20 cellular contexts compared by ENCODE assay signal in genomic region chr2:71474116-71474743, GRCh38. TPM values are rescaled to one million over a fixed set of nuclear protein-coding genes. Genes with fewer than 3 reads are reported as not detected.
DNase-seq lines count a peak whose midpoint lies in the region; ATAC-seq and TF ChIP-seq lines count a peak whose summit lies in the region.
"Had no signal": no experiment of that assay in that cellular context is flagged by ENCODE, and none has a peak within 500 bp of the region (broad histone marks: within the 10 kb centered on the region; RNA-seq: fewer than 3 reads in every experiment).

No MANE protein-coding gene starts in this region.

- 63 to 83% methylated on average over 2 to 3 of the region's 5 CpGs for WGBS in gastroesophageal sphincter (ENCODE audit: low coverage in 1 of 2), 2 donors
- WGBS in mesenchymal stem cell, result 92% methylated on average over 5 of the region's 5 CpGs

- H3K4me2 ChIP-seq in OCI-LY3 (ENCODE audit: low read length), result peak overlapping the region; percentile 25
- no peak overlapping the region for H3K4me2 ChIP-seq in mesenchymal stem cell (ENCODE audit: low read length, poor library complexity, severe bottlenecking)
- H3K4me2 ChIP-seq: A549, PC-9 had no signal

- no peaks in the 10 kb centered on the region for H3K9me3 ChIP-seq in OCI-LY3 (ENCODE audit: insufficient read depth, low read length)
- no peaks in the 10 kb centered on the region for H3K9me3 ChIP-seq in gastroesophageal sphincter
- H3K9me3 ChIP-seq in mesenchymal stem cell (ENCODE audit: control insufficient read depth, low read length), result no peaks in the 10 kb centered on the region
- H3K9me3 ChIP-seq: A549, MG63 had no signal

- H3K4me1 ChIP-seq in OCI-LY3 (ENCODE audit: low read length) (peaks cover 14% of the 10 kb centered on the region), gastroesophageal sphincter (peaks cover 0 to 8% (median 0%) of the 10 kb centered on the region in 3 donors), mesenchymal stem cell (ENCODE audit: control insufficient read depth, insufficient read depth, low read depth, low read length) (peaks cover 29% of the 10 kb centered on the region)
- H3K4me1 ChIP-seq: A549 had no signal

- H3K9me3 Mint-ChIP-seq in activated T-cell treated with anti-CD3 and anti-CD28 coated beads, Interleukin-2, amount 50 U/mL, for 24 hours, result no peaks in the 10 kb centered on the region
- H3K9me3 Mint-ChIP-seq: CD4-positive, alpha-beta T cell; central memory CD8-positive, alpha-beta T cell; endodermal cell had no signal

- no peak overlapping the region for H2AK5ac ChIP-seq in mesenchymal stem cell (ENCODE audit: low read length, severe bottlenecking)

- no peak overlapping the region for H4K8ac ChIP-seq in mesenchymal stem cell (ENCODE audit: low read length)

- no peak overlapping the region for H3K27ac Mint-ChIP-seq in activated T-cell treated with anti-CD3 and anti-CD28 coated beads, Interleukin-2, amount 50 U/mL, for 24 hours
- H3K27ac Mint-ChIP-seq: activated CD8-positive, alpha-beta T cell treated with anti-CD3 and anti-CD28 coated beads, Interleukin-2, amount 10 ng/mL, durations not matched to agents 7 days and 5 days; CD4-positive, alpha-beta T cell; endodermal cell had no signal

- no peak overlapping the region for H2BK120ac ChIP-seq in mesenchymal stem cell (ENCODE audit: low read depth, low read length)

- H2BK15ac ChIP-seq in mesenchymal stem cell (ENCODE audit: low read depth, poor library complexity, severe bottlenecking), result no peak overlapping the region

- no peak overlapping the region for H3K18ac ChIP-seq in mesenchymal stem cell (ENCODE audit: low read depth in 1 of 2, low read length in 2 of 2)

- no peak overlapping the region for H3K4me3 ChIP-seq in OCI-LY3 (ENCODE audit: low read length)
- no peak overlapping the region for H3K4me3 ChIP-seq in gastroesophageal sphincter
- H3K4me3 ChIP-seq in mesenchymal stem cell (ENCODE audit: insufficient read depth in 1 of 2, low read depth in 1 of 2, low read length in 2 of 2), result no peak overlapping the region
- H3K4me3 ChIP-seq: A549, MG63, PC-9 had no signal

- H3K79me2 ChIP-seq in OCI-LY3 (ENCODE audit: low read length), result no peaks in the 10 kb centered on the region

- peaks cover 13% of the 10 kb centered on the region for H3K27me3 Mint-ChIP-seq in activated T-cell treated with anti-CD3 and anti-CD28 coated beads, Interleukin-2, amount 50 U/mL, for 24 hours

- ATAC-seq in gastroesophageal sphincter, result peak; percentile 22
- ATAC-seq: A549; activated CD8-positive, alpha-beta T cell treated with anti-CD3 and anti-CD28 coated beads, Interleukin-2, amount 10 ng/mL, durations not matched to agents 7 days and 5 days had no signal

- no peaks in the 10 kb centered on the region for H3K36me3 Mint-ChIP-seq in activated T-cell treated with anti-CD3 and anti-CD28 coated beads, Interleukin-2, amount 50 U/mL, for 24 hours (ENCODE audit: low read depth)

- no peak for TF ChIP-seq EP300 in gastroesophageal sphincter (IDR thresholded peaks at IDR 0.05)

- H2BK5ac ChIP-seq in mesenchymal stem cell (ENCODE audit: low read depth, low read length, poor library complexity, severe bottlenecking), result no peak overlapping the region

- DNase-seq in AML-193 (lab: John Stamatoyannopoulos, UW) (peak; percentile 49 to 65), mesenchymal stem cell (no peak), NCI-H526 (lab: John Stamatoyannopoulos, UW) (no peak), medulla oblongata (ENCODE audit: extremely low spot score) (no peak)
- no peak for DNase-seq in activated T-cell treated with anti-CD3 and anti-CD28 coated beads, Interleukin-2, amount 50 U/mL, for 24 hours
- DNase-seq in stimulated activated naive CD4-positive, alpha-beta T cell treated with Interleukin-2 at 50 U/mL for 16 hours (lab: John Stamatoyannopoulos, UW), result no peak
- DNase-seq: activated CD8-positive, alpha-beta T cell treated with anti-CD3 and anti-CD28 coated beads, Interleukin-2, amount 10 ng/mL, durations not matched to agents 7 days and 5 days; CD4-positive, alpha-beta T cell; DMS53; endodermal cell; MG63; NCI-H2029 treated with DMSO at 0.1 percent for 48 hours; nephron progenitor cell; SW 1271; WERI-Rb-1 had no signal

- TF ChIP-seq POLR2A in gastroesophageal sphincter (IDR thresholded peaks at IDR 0.05), result no peak

- H3K4me1 Mint-ChIP-seq in activated T-cell treated with anti-CD3 and anti-CD28 coated beads, Interleukin-2, amount 50 U/mL, for 24 hours (ENCODE audit: low read depth), result no peaks in the 10 kb centered on the region
- H3K4me1 Mint-ChIP-seq: central memory CD8-positive, alpha-beta T cell had no signal

- H3K9ac ChIP-seq in OCI-LY3 (ENCODE audit: low read length), result no peak overlapping the region
- no peak overlapping the region for H3K9ac ChIP-seq in mesenchymal stem cell (ENCODE audit: low read length)

- no peak overlapping the region for H3K14ac ChIP-seq in mesenchymal stem cell (ENCODE audit: low read length in 2 of 2)

- TF ChIP-seq CTCF in OCI-LY3 (IDR thresholded peaks at IDR 0.05; ENCODE audit: low read depth, low read length) (no peak), gastroesophageal sphincter (IDR thresholded peaks at IDR 0.05) (no peak)

- no peaks in the 10 kb centered on the region for H4K20me1 ChIP-seq in OCI-LY3 (ENCODE audit: insufficient read depth, low read length)

- 0 out of 2 replicates have a peak, but pooled peaks cover 4% of the 10 kb centered on the region for H3K27me3 ChIP-seq in OCI-LY3 (ENCODE audit: low read depth, low read length)
- H3K27me3 ChIP-seq in gastroesophageal sphincter, result no peaks in the 10 kb centered on the region
- peaks cover 0 to 30% of the 10 kb centered on the region in 2 experiments for H3K27me3 ChIP-seq in mesenchymal stem cell (ENCODE audit: control insufficient read depth in 1 of 2, insufficient read depth in 1 of 2, low read length in 2 of 2)
- H3K27me3 ChIP-seq: MG63 had no signal

- no peak overlapping the region for H4K91ac ChIP-seq in mesenchymal stem cell (ENCODE audit: low read length)

- no peak overlapping the region for H3K23ac ChIP-seq in mesenchymal stem cell (ENCODE audit: low read length in 2 of 2)

- H3K27ac ChIP-seq in OCI-LY3 (ENCODE audit: low read length) (no peak overlapping the region), gastroesophageal sphincter (peak overlapping the region in 2 of 4 donors; percentile 14 to 16), mesenchymal stem cell (ENCODE audit: low read length, poor library complexity, severe bottlenecking) (peak overlapping the region; percentile 35)
- H3K27ac ChIP-seq: A549, PC-9, WERI-Rb-1 had no signal

- no peaks in the 10 kb centered on the region for H3K36me3 ChIP-seq in OCI-LY3 (replicated peaks; ENCODE audit: low read depth, low read length)
- H3K36me3 ChIP-seq in gastroesophageal sphincter, result peaks cover 0 to 3% of the 10 kb centered on the region in 2 donors
- peaks cover 0 to 16% of the 10 kb centered on the region in 2 experiments for H3K36me3 ChIP-seq in mesenchymal stem cell (ENCODE audit: control insufficient read depth in 1 of 2, insufficient read depth in 2 of 2, low read depth in 1 of 2, low read length in 2 of 2)
- H3K36me3 ChIP-seq: MG63, WERI-Rb-1 had no signal

- no peak overlapping the region for H2BK12ac ChIP-seq in mesenchymal stem cell (ENCODE audit: low read length in 2 of 2)

- H2AFZ ChIP-seq in OCI-LY3 (ENCODE audit: low read depth, low read length) (peak overlapping the region; percentile 73), mesenchymal stem cell (ENCODE audit: low read depth, low read length) (no peak overlapping the region)
- H2AFZ ChIP-seq: PC-9 had no signal

- no peak overlapping the region for H3K4me3 Mint-ChIP-seq in activated T-cell treated with anti-CD3 and anti-CD28 coated beads, Interleukin-2, amount 50 U/mL, for 24 hours
- H3K4me3 Mint-ChIP-seq: activated CD8-positive, alpha-beta T cell treated with anti-CD3 and anti-CD28 coated beads, Interleukin-2, amount 10 ng/mL, durations not matched to agents 7 days and 5 days; CD4-positive, alpha-beta T cell; central memory CD8-positive, alpha-beta T cell; endodermal cell; nephron progenitor cell had no signal

- no peak overlapping the region for H3K4ac ChIP-seq in mesenchymal stem cell (ENCODE audit: low read depth in 1 of 2, low read length in 2 of 2)

- H3K79me1 ChIP-seq in mesenchymal stem cell (replicated peaks; ENCODE audit: low read length, poor library complexity, severe bottlenecking), result peaks cover 25% of the 10 kb centered on the region

RNA-seq across cellular contexts. Expression of gene DYSF, which starts 20.9 kb away (rescaled TPM):
- 10 to 100 TPM; 11.0 to 50.1 (median 17.4) TPM for total RNA-seq in gastroesophageal sphincter
- 0.33 TPM for polyA plus RNA-seq in mesenchymal stem cell (2013, experiment 1 of 2)
- polyA plus RNA-seq in mesenchymal stem cell (2013, experiment 2 of 2), result 0.37 TPM

Comparison
In these comparisons a context has a peak if more than half of its experiments do, and no peak if none do; other contexts are left out.
1. DNase-seq: peak in AML-193 (2 of 2); none in mesenchymal stem cell (single experiment), NCI-H526 (0 of 2), medulla oblongata (single experiment), activated T-cell treated with anti-CD3 and anti-CD28 coated beads, Interleukin-2, amount 50 U/mL, for 24 hours (single experiment) and stimulated activated naive CD4-positive, alpha-beta T cell treated with Interleukin-2 at 50 U/mL for 16 hours (single experiment).